In the genomic region with DNA sequence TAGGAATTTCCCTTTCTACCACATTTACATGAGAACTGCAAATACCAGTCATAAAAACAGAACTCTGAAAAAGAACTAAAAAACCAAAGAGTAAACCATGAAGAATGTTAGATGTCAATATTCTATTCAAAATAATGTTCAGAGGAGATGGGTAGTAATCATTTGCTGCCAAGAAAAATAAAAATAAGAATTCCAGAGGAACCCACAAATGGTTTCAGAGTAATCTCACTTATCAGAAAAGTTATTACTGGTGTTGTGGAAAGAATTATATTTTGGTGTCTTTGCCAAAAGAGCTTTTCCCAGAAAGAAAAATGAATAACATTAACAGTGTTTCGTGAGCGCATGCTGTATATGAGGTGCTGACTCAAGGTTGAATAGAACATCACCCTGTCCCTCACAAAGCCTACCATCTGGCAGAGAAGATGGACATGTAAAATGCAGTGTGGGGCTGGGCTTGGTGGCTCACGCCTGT, we compare ENCODE assay signal across 13 cellular contexts. TPM values are rescaled to one million over a fixed set of nuclear protein-coding genes. Genes with fewer than 3 reads are reported as not detected.
A peak's percentile ranks its signal among the peaks of the same experiment; 100 is the strongest.
DNase-seq lines count a peak whose midpoint lies in the region; ATAC-seq and TF ChIP-seq lines count a peak whose summit lies in the region.
"Had no signal": no experiment of that assay in that cellular context is flagged by ENCODE, and none has a peak within 500 bp of the region (broad histone marks: within the 10 kb centered on the region; RNA-seq: fewer than 3 reads in every experiment).

No MANE protein-coding gene starts in this region.

- H3K27ac ChIP-seq in thoracic aorta, result peak overlapping the region; percentile 27 to 61
- no peak overlapping the region for H3K27ac ChIP-seq in sigmoid colon
- H3K27ac ChIP-seq: suprapubic skin had no signal

- ATAC-seq in thoracic aorta (ENCODE audit: insufficient number of reproducible peaks, low FRiP score, low read depth) (no peak), HG02973 (IDR thresholded peaks at IDR 0.05; ENCODE audit: unreplicated experiment) (no peak)

- intact Hi-C loops in activated CD4-positive, alpha-beta T cell treated with anti-CD3 and anti-CD28 coated beads, Interleukin-2, amount 10 ng/mL, durations not matched to agents 24 days and 14 days (cut with micrococcal nuclease), result loop anchor here (10.0 kb wide), 1 partner anchor 124 kb away; the partner anchor contains the start of gene RABGAP1
- intact Hi-C loops in sigmoid colon (cut with DNase I), result no loop called here

- no peaks in the 10 kb centered on the region for H3K9me3 Mint-ChIP-seq in activated CD4-positive, alpha-beta T cell treated with anti-CD3 and anti-CD28 coated beads, Interleukin-2, amount 10 ng/mL, durations not matched to agents 24 days and 14 days
- H3K9me3 Mint-ChIP-seq: activated naive CD4-positive, alpha-beta T cell treated with anti-CD3 and anti-CD28 coated beads, Interleukin-2, amount 50 U/mL, for 24 hours; endodermal cell; T-helper 2 cell treated with Interferon-gamma antibody and Interleukin-4, amounts not matched to agents 5 μg/mL and 100 μg/mL, for 36 hours had no signal

- H3K9me3 ChIP-seq in adipocyte (ENCODE audit: control insufficient read depth, low read length) (no peaks in the 10 kb centered on the region), thoracic aorta (no peaks in the 10 kb centered on the region), sigmoid colon (no peaks in the 10 kb centered on the region)
- H3K9me3 ChIP-seq: suprapubic skin had no signal

- peaks cover 59% of the 10 kb centered on the region for H3K4me1 ChIP-seq in adipocyte (ENCODE audit: control insufficient read depth, insufficient read depth, low read length)
- H3K4me1 ChIP-seq in thoracic aorta (ENCODE audit: control insufficient read depth in 1 of 2, low read depth in 2 of 2), result peaks cover 16 to 76% of the 10 kb centered on the region in 2 donors
- H3K4me1 ChIP-seq in sigmoid colon, result peaks cover 0 to 13% (median 6%) of the 10 kb centered on the region in 4 donors

- H3K4me1 Mint-ChIP-seq in activated CD4-positive, alpha-beta T cell treated with anti-CD3 and anti-CD28 coated beads, Interleukin-2, amount 10 ng/mL, durations not matched to agents 24 days and 14 days, result peaks cover 3% of the 10 kb centered on the region
- H3K4me1 Mint-ChIP-seq: activated naive CD4-positive, alpha-beta T cell treated with anti-CD3 and anti-CD28 coated beads, Interleukin-2, amount 50 U/mL, for 24 hours had no signal

- H3K4me3 ChIP-seq in adipocyte (ENCODE audit: low read length), result no peak overlapping the region
- no peak overlapping the region for H3K4me3 ChIP-seq in foreskin fibroblast (ENCODE audit: low read depth in 1 of 2, low read length in 2 of 2)
- no peak overlapping the region for H3K4me3 ChIP-seq in thoracic aorta
- no peak overlapping the region for H3K4me3 ChIP-seq in sigmoid colon
- H3K4me3 ChIP-seq: suprapubic skin had no signal

- TF ChIP-seq EP300 in sigmoid colon (IDR thresholded peaks at IDR 0.05), result no peak

- no peak overlapping the region for H3K4me3 Mint-ChIP-seq in activated CD4-positive, alpha-beta T cell treated with anti-CD3 and anti-CD28 coated beads, Interleukin-2, amount 10 ng/mL, durations not matched to agents 24 days and 14 days
- H3K4me3 Mint-ChIP-seq: activated naive CD4-positive, alpha-beta T cell treated with anti-CD3 and anti-CD28 coated beads, Interleukin-2, amount 50 U/mL, for 24 hours; endodermal cell; T-helper 2 cell treated with Interferon-gamma antibody and Interleukin-4, amounts not matched to agents 5 μg/mL and 100 μg/mL, for 36 hours had no signal

- peak overlapping the region; percentile 68 for H3K9ac ChIP-seq in adipocyte (ENCODE audit: low read length)

- 84 to 90% methylated on average over 3 of the region's 3 CpGs for WGBS in sigmoid colon, 2 donors

- H3K27me3 ChIP-seq in adipocyte (replicated peaks; ENCODE audit: control insufficient read depth, insufficient read depth, low read length) (no peaks in the 10 kb centered on the region), thoracic aorta (replicated peaks; ENCODE audit: insufficient read depth) (no peaks in the 10 kb centered on the region), sigmoid colon (no peaks in the 10 kb centered on the region)
- H3K27me3 ChIP-seq: suprapubic skin had no signal

- H3K36me3 ChIP-seq in adipocyte (ENCODE audit: control insufficient read depth, insufficient read depth, low read length, severe bottlenecking), result peaks cover 37% of the 10 kb centered on the region
- peaks cover 13% of the 10 kb centered on the region for H3K36me3 ChIP-seq in thoracic aorta
- peaks cover 0 to 87% (median 19%) of the 10 kb centered on the region in 4 donors for H3K36me3 ChIP-seq in sigmoid colon

- no peak for DNase-seq in activated CD4-positive, alpha-beta T cell treated with anti-CD3 and anti-CD28 coated beads, Interleukin-2, amount 10 ng/mL, durations not matched to agents 24 days and 14 days
- no peak for DNase-seq in activated CD4-positive, alpha-beta T cell treated with anti-CD3 and anti-CD28 coated beads, Interleukin-2, amount 50 U/mL, for 48 hours
- DNase-seq in adipocyte (ENCODE audit: low read depth) (peak; percentile 93), foreskin fibroblast (peak; percentile 68 to 82), thoracic aorta (ENCODE audit: low spot score) (no peak), 8988T (no peak), sigmoid colon (no peak)
- DNase-seq: activated CD8-positive, alpha-beta memory T cell treated with anti-CD3 and anti-CD28 coated beads for 24 hours; endodermal cell had no signal

- no peak for TF ChIP-seq POLR2A in sigmoid colon (IDR thresholded peaks at IDR 0.05)

- no peaks in the 10 kb centered on the region for H3K27me3 Mint-ChIP-seq in activated CD4-positive, alpha-beta T cell treated with anti-CD3 and anti-CD28 coated beads, Interleukin-2, amount 10 ng/mL, durations not matched to agents 24 days and 14 days
- H3K27me3 Mint-ChIP-seq: activated naive CD4-positive, alpha-beta T cell treated with anti-CD3 and anti-CD28 coated beads, Interleukin-2, amount 50 U/mL, for 24 hours had no signal

- H3K36me3 Mint-ChIP-seq in activated CD4-positive, alpha-beta T cell treated with anti-CD3 and anti-CD28 coated beads, Interleukin-2, amount 10 ng/mL, durations not matched to agents 24 days and 14 days (ENCODE audit: low read depth), result peaks cover 35% of the 10 kb centered on the region

- peak overlapping the region; percentile 46 for H3K27ac Mint-ChIP-seq in activated CD4-positive, alpha-beta T cell treated with anti-CD3 and anti-CD28 coated beads, Interleukin-2, amount 10 ng/mL, durations not matched to agents 24 days and 14 days
- H3K27ac Mint-ChIP-seq: activated naive CD4-positive, alpha-beta T cell treated with anti-CD3 and anti-CD28 coated beads, Interleukin-2, amount 50 U/mL, for 24 hours; endodermal cell; T-helper 2 cell treated with Interferon-gamma antibody and Interleukin-4, amounts not matched to agents 5 μg/mL and 100 μg/mL, for 36 hours had no signal

- no peak for TF ChIP-seq CTCF in foreskin fibroblast (IDR thresholded peaks at IDR 0.05; ENCODE audit: low read depth, low read length)
- no peak for TF ChIP-seq CTCF in thoracic aorta (IDR thresholded peaks at IDR 0.05)
- no peak for TF ChIP-seq CTCF in sigmoid colon (IDR thresholded peaks at IDR 0.05)

RNA-seq across cellular contexts. Expression of gene GPR21, which starts 35.6 kb away (rescaled TPM):
- 0.86 and 1.0 TPM in 2 replicates for total RNA-seq in activated CD4-positive, alpha-beta T cell treated with anti-CD3 and anti-CD28 coated beads, Interleukin-2, amount 10 ng/mL, durations not matched to agents 24 days and 14 days
- total RNA-seq in thoracic aorta (1 to 10 TPM in 1 of 2 donors, not detected in 1; 6.4 TPM), sigmoid colon (1 to 10 TPM in 3 of 4 donors, not detected in 1; 1.4 to 6.1 (median 1.5) TPM)
- under 1 TPM in 1 of 3 donors, not detected in 2; 0.34 TPM for polyA plus RNA-seq in sigmoid colon

Comparison
In these comparisons a context has a peak if more than half of its experiments do, and no peak if none do; other contexts are left out.
1. DNase-seq: peak in adipocyte (single experiment) and foreskin fibroblast (2 of 2); none in activated CD4-positive, alpha-beta T cell treated with anti-CD3 and anti-CD28 coated beads, Interleukin-2, amount 10 ng/mL, durations not matched to agents 24 days and 14 days (single experiment), activated CD4-positive, alpha-beta T cell treated with anti-CD3 and anti-CD28 coated beads, Interleukin-2, amount 50 U/mL, for 48 hours (0 of 2), thoracic aorta (single experiment), 8988T (single experiment) and sigmoid colon (single experiment).
2. H3K27ac ChIP-seq: peak in thoracic aorta (2 of 2); none in sigmoid colon (0 of 4).